Comparison of ENCODE assay signal across 17 cellular contexts in genomic region chr9:134036130-134036529, GRCh38. TPM values are rescaled to one million over a fixed set of nuclear protein-coding genes. Genes with fewer than 3 reads are reported as not detected.
DNase-seq lines count a peak whose midpoint lies in the region; ATAC-seq and TF ChIP-seq lines count a peak whose summit lies in the region.
"Had no signal": no experiment of that assay in that cellular context is flagged by ENCODE, and none has a peak within 500 bp of the region (broad histone marks: within the 10 kb centered on the region; RNA-seq: fewer than 3 reads in every experiment).

No MANE protein-coding gene starts in this region.

- H3K9me3 Mint-ChIP-seq in glutamatergic neuron (ENCODE audit: unreplicated experiment) (no peaks in the 10 kb centered on the region), progenitor cell of endocrine pancreas (ENCODE audit: low read depth) (peaks cover 4% of the 10 kb centered on the region)

- H3K9me3 ChIP-seq in smooth muscle cell (replicated peaks; ENCODE audit: low read depth), result no peaks in the 10 kb centered on the region
- H3K9me3 ChIP-seq: A549, BE2C had no signal

- H3K4me3 Mint-ChIP-seq in glutamatergic neuron (ENCODE audit: unreplicated experiment), result no peak overlapping the region
- H3K4me3 Mint-ChIP-seq in progenitor cell of endocrine pancreas (ENCODE audit: low read depth), result no peak overlapping the region
- H3K4me3 Mint-ChIP-seq: CD8-positive, alpha-beta T cell; IgD-negative memory B cell had no signal

- H3K36me3 ChIP-seq in smooth muscle cell (ENCODE audit: low read depth), result peaks cover 3% of the 10 kb centered on the region

- H3K27me3 ChIP-seq in smooth muscle cell (ENCODE audit: low read depth), result no peaks in the 10 kb centered on the region
- H3K27me3 ChIP-seq: BE2C had no signal

- ATAC-seq in Right ventricle myocardium inferior (no peak), left cardiac atrium (no peak), GM21526 (IDR thresholded peaks at IDR 0.05; ENCODE audit: low FRiP score, unreplicated experiment) (no peak), HG03432 (IDR thresholded peaks at IDR 0.05; ENCODE audit: unreplicated experiment) (no peak)
- ATAC-seq: A549; CD8-positive, alpha-beta T cell; HCT116 had no signal

- WGBS in smooth muscle cell (ENCODE audit: low lambda C conversion rate), result 96% methylated on average over 16 of the region's 16 CpGs

- H3K4me3 ChIP-seq in smooth muscle cell, result no peak overlapping the region
- H3K4me3 ChIP-seq: A549, GM23248 had no signal

- peak; percentile 1 for DNase-seq in Right ventricle myocardium inferior (ENCODE audit: missing footprints)
- no peak for DNase-seq in left cardiac atrium
- no peak for DNase-seq in glutamatergic neuron
- no peak for DNase-seq in progenitor cell of endocrine pancreas (ENCODE audit: low spot score, unreplicated experiment)
- DNase-seq in smooth muscle cell (lab: John Stamatoyannopoulos, UW; ENCODE audit: unreplicated experiment), result no peak
- DNase-seq: BE2C; CD8-positive, alpha-beta T cell; COR-L47; DND-41; GF-D8; GM23248 had no signal

- H3K27me3 Mint-ChIP-seq in glutamatergic neuron (ENCODE audit: unreplicated experiment) (no peaks in the 10 kb centered on the region), progenitor cell of endocrine pancreas (no peaks in the 10 kb centered on the region)
- H3K27me3 Mint-ChIP-seq: IgD-negative memory B cell had no signal

- peak overlapping the region; percentile 43 for H3K27ac Mint-ChIP-seq in glutamatergic neuron (ENCODE audit: unreplicated experiment)
- H3K27ac Mint-ChIP-seq in progenitor cell of endocrine pancreas, result peak overlapping the region; percentile 10
- H3K27ac Mint-ChIP-seq: CD8-positive, alpha-beta T cell had no signal

- H3K79me2 ChIP-seq in smooth muscle cell (ENCODE audit: low read depth), result no peaks in the 10 kb centered on the region

- H3K4me2 ChIP-seq in smooth muscle cell, result no peak overlapping the region
- H3K4me2 ChIP-seq: A549 had no signal

- H3K4me1 Mint-ChIP-seq in glutamatergic neuron (ENCODE audit: low read depth, unreplicated experiment), result no peaks in the 10 kb centered on the region
- H3K4me1 Mint-ChIP-seq in progenitor cell of endocrine pancreas (ENCODE audit: low read depth), result no peaks in the 10 kb centered on the region
- H3K4me1 Mint-ChIP-seq: IgD-negative memory B cell had no signal

- no peak overlapping the region for H3K9ac ChIP-seq in smooth muscle cell (ENCODE audit: low read depth)
- H3K9ac ChIP-seq: GM23248 had no signal

- peaks cover 4% of the 10 kb centered on the region for H3F3A ChIP-seq in smooth muscle cell (ENCODE audit: low read depth)

- H3K4me1 ChIP-seq in smooth muscle cell (ENCODE audit: low read depth), result no peaks in the 10 kb centered on the region
- H3K4me1 ChIP-seq: A549 had no signal

- TF ChIP-seq CTCF in glutamatergic neuron (IDR thresholded peaks at IDR 0.05; ENCODE audit: partially characterized antibody, unreplicated experiment) (no peak), progenitor cell of endocrine pancreas (IDR thresholded peaks at IDR 0.05; ENCODE audit: unreplicated experiment) (no peak), smooth muscle cell (IDR thresholded peaks at IDR 0.05; ENCODE audit: borderline replicate concordance, insufficient read depth, poor library complexity, severe bottlenecking) (no peak)

- H2AFZ ChIP-seq in smooth muscle cell (ENCODE audit: low read depth), result no peak overlapping the region
- H2AFZ ChIP-seq: GM23248 had no signal

- no peak overlapping the region for H3K27ac ChIP-seq in smooth muscle cell (ENCODE audit: low read depth)
- H3K27ac ChIP-seq: A549, C4-2B, GM23248 had no signal

- H4K20me1 ChIP-seq in smooth muscle cell (ENCODE audit: low read depth), result no peaks in the 10 kb centered on the region

- intact Hi-C loops in Right ventricle myocardium inferior (cut with DNase I), result no loop called here
- intact Hi-C loops in left cardiac atrium (cut with DNase I), result no loop called here

- peaks cover 14% of the 10 kb centered on the region for H3K36me3 Mint-ChIP-seq in glutamatergic neuron (ENCODE audit: unreplicated experiment)
- H3K36me3 Mint-ChIP-seq in progenitor cell of endocrine pancreas (ENCODE audit: insufficient read depth), result peaks cover 50% of the 10 kb centered on the region

RNA-seq across cellular contexts. Expression of gene BRD3OS, which starts 10.8 kb away (rescaled TPM):
- total RNA-seq in Right ventricle myocardium inferior (6.2 TPM), left cardiac atrium (1 to 10 TPM; 7.0 to 7.9 TPM), glutamatergic neuron (ENCODE audit: unreplicated experiment) (31.6 TPM), progenitor cell of endocrine pancreas (21.8 and 28.0 TPM in 2 replicates), smooth muscle cell (10.9 and 16.1 TPM in 2 replicates)
- 16.0 and 17.8 TPM in 2 replicates for polyA plus RNA-seq in smooth muscle cell

RNA-seq across cellular contexts. Expression of gene BRD3, which starts 31.7 kb away (rescaled TPM):
- total RNA-seq in Right ventricle myocardium inferior (31.6 TPM), left cardiac atrium (10 to 100 TPM; 25.5 to 28.0 TPM), glutamatergic neuron (ENCODE audit: unreplicated experiment) (128 TPM), progenitor cell of endocrine pancreas (96.0 and 98.1 TPM in 2 replicates), smooth muscle cell (6.8 and 9.2 TPM in 2 replicates)
- polyA plus RNA-seq in smooth muscle cell, result 28.8 and 34.1 TPM in 2 replicates

RNA-seq across cellular contexts. Expression of gene VAV2, which starts 44.0 kb away (rescaled TPM):
- total RNA-seq in Right ventricle myocardium inferior (7.6 TPM), left cardiac atrium (1 to 10 TPM; 8.3 to 9.6 TPM), glutamatergic neuron (ENCODE audit: unreplicated experiment) (270 TPM), progenitor cell of endocrine pancreas (80.6 and 82.8 TPM in 2 replicates), smooth muscle cell (26.2 and 27.4 TPM in 2 replicates)
- 35.3 and 59.4 TPM in 2 replicates for polyA plus RNA-seq in smooth muscle cell
